ENCODE assay signal across 9 cellular contexts in the genomic region with DNA sequence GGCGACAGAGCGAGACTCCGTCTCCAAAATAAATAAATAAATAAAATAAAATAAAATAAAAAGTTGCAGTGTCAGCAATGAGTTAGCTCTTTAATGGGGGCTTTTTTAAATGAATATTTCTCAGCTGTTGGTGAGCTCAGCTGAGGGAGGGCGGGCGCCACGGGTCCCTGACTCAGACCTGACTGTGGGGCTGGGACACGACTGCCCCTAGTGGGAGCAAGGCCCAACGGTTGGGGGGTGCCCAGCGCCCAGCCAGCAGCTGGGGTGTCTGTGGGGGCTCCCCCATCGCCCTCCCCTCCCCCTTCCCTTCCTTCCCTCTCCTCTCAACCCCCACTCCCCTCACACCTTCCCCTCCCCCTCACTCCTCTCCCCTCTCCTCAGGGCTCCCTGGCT. TPM values are rescaled to one million over a fixed set of nuclear protein-coding genes. Genes with fewer than 3 reads are reported as not detected.
A peak's percentile ranks its signal among the peaks of the same experiment; 100 is the strongest.
DNase-seq lines count a peak whose midpoint lies in the region; TF ChIP-seq lines count a peak whose summit lies in the region.
"Had no signal": no experiment of that assay in that cellular context is flagged by ENCODE, and none has a peak within 500 bp of the region (broad histone marks: within the 10 kb centered on the region; RNA-seq: fewer than 3 reads in every experiment).

No MANE protein-coding gene starts in this region.

- no peak overlapping the region for H3K4me3 ChIP-seq in GM12865 (ENCODE audit: low read depth, low read length)
- H3K4me3 ChIP-seq in fibroblast of pulmonary artery (replicated peaks; ENCODE audit: low read depth, low read length): no peak overlapping the region
- H3K4me3 ChIP-seq: pancreas had no signal

- DNase-seq in GM12865 (ENCODE audit: low read depth) (no peak), MV-4-11 (lab: John Stamatoyannopoulos, UW) (peak; percentile 26), fibroblast of pulmonary artery (ENCODE audit: low read depth) (no peak), NCI-H2029 treated with DMSO at 0.1 percent for 48 hours (lab: John Stamatoyannopoulos, UW) (no peak), D341Med (ENCODE audit: low spot score) (no peak), occipital lobe (lab: John Stamatoyannopoulos, UW) (no peak)
- DNase-seq in activated CD8-positive, alpha-beta memory T cell treated with anti-CD3 and anti-CD28 coated beads for 24 hours: peak; percentile 86
- peak; percentile 66 for DNase-seq in stimulated activated CD8-positive, alpha-beta memory T cell treated with anti-CD3 and anti-CD28 coated beads, Interleukin-12 subunit alpha, Interleukin-12 subunit beta, amount 100 ng/mL, for 4 hours (ENCODE audit: low read depth)

- TF ChIP-seq CTCF in GM12865 (IDR thresholded peaks at IDR 0.05; ENCODE audit: insufficient read depth, low read depth, low read length, missing control alignments) (peak; percentile 21), fibroblast of pulmonary artery (IDR thresholded peaks at IDR 0.05; ENCODE audit: low read length, missing control alignments) (peak; percentile 41)

RNA-seq across cellular contexts. Expression of gene PWWP2B, which starts 46.6 kb away (rescaled TPM):
- total RNA-seq in occipital lobe: 5.6 TPM

Comparison
In these comparisons a context has a peak if more than half of its experiments do, and no peak if none do; other contexts are left out.
1. DNase-seq: peak in MV-4-11 (single experiment), activated CD8-positive, alpha-beta memory T cell treated with anti-CD3 and anti-CD28 coated beads for 24 hours (single experiment) and stimulated activated CD8-positive, alpha-beta memory T cell treated with anti-CD3 and anti-CD28 coated beads, Interleukin-12 subunit alpha, Interleukin-12 subunit beta, amount 100 ng/mL, for 4 hours (single experiment); none in GM12865 (single experiment), fibroblast of pulmonary artery (single experiment), NCI-H2029 treated with DMSO at 0.1 percent for 48 hours (single experiment), D341Med (single experiment) and occipital lobe (single experiment).